In genomic region chr12:87509233-87509820, GRCh38 we compare ENCODE assay signal across 11 cellular contexts.
A peak's percentile ranks its signal among the peaks of the same experiment; 100 is the strongest.
DNase-seq lines count a peak whose midpoint lies in the region; ATAC-seq and TF ChIP-seq lines count a peak whose summit lies in the region.
"Had no signal": no experiment of that assay in that cellular context is flagged by ENCODE, and none has a peak within 500 bp of the region (broad histone marks: within the 10 kb centered on the region; RNA-seq: fewer than 3 reads in every experiment).

No MANE protein-coding gene starts in this region.

- no peak overlapping the region for H3K27ac Mint-ChIP-seq in natural killer cell

- H3K4me3 Mint-ChIP-seq in natural killer cell, result no peak overlapping the region

- intact Hi-C loops in A673 (cut with micrococcal nuclease; ENCODE audit: unreplicated experiment), result no loop called here
- intact Hi-C loops in natural killer cell (cut with micrococcal nuclease), result no loop called here

- CTCF ChIA-PET in A673 (lab: Charles Lee), result no interaction called here

- BruUV-seq in A673 (replicated peaks; lab: Mats Ljungman, UMichigan), result no TSS peak

- peak; percentile 78 for DNase-seq in A673 (ENCODE audit: low spot score)
- peak; percentile 71 for DNase-seq in NCI-H69 (lab: John Stamatoyannopoulos, UW)
- peak; percentile 86 for DNase-seq in epithelial cell of esophagus (ENCODE audit: low read depth)
- no peak for DNase-seq in WERI-Rb-1
- no peak for DNase-seq in ureter (ENCODE audit: low spot score)
- no peak for DNase-seq in natural killer cell

- POLR2A ChIA-PET in A673 (lab: Charles Lee; ENCODE audit: low non-redundant PET), result no interaction called here

- H3K27ac ChIP-seq in A673 (ENCODE audit: low read depth, low read length, poor library complexity, severe bottlenecking) (no peak overlapping the region), WERI-Rb-1 (no peak overlapping the region)
- H3K27ac ChIP-seq: C4-2B, prostate gland, suprapubic skin had no signal

- peaks cover 10 to 19% of the 10 kb centered on the region in 2 donors for H3K9me3 Mint-ChIP-seq in natural killer cell

- H3K36me3 ChIP-seq in A673 (ENCODE audit: insufficient read depth, low read length, poor library complexity, severe bottlenecking) (no peaks in the 10 kb centered on the region), WERI-Rb-1 (no peaks in the 10 kb centered on the region)
- H3K36me3 ChIP-seq: prostate gland, suprapubic skin had no signal

- peaks cover 10% of the 10 kb centered on the region for H3K4me1 ChIP-seq in A673 (ENCODE audit: insufficient read depth, low read length, poor library complexity, severe bottlenecking)
- H3K4me1 ChIP-seq: prostate gland, suprapubic skin had no signal

- H3K27me3 Mint-ChIP-seq in natural killer cell (ENCODE audit: low read depth in 2 of 2), result no peaks in the 10 kb centered on the region

- TF ChIP-seq CTCF in A673 (conservative IDR thresholded peaks at IDR 0.05; ENCODE audit: low read depth, low read length) (no peak), epithelial cell of esophagus (IDR thresholded peaks at IDR 0.05; ENCODE audit: insufficient read depth, low read depth, low read length, missing control alignments) (no peak), WERI-Rb-1 (IDR thresholded peaks at IDR 0.05; ENCODE audit: low read depth, low read length) (no peak), natural killer cell (IDR thresholded peaks at IDR 0.05) (no peak)

- H3K9me3 ChIP-seq in A673 (ENCODE audit: low read depth, low read length, poor library complexity, severe bottlenecking) (no peaks in the 10 kb centered on the region), WERI-Rb-1 (ENCODE audit: severe bottlenecking) (no peaks in the 10 kb centered on the region)
- H3K9me3 ChIP-seq: prostate gland, suprapubic skin had no signal

- H3K4me3 ChIP-seq in A673 (ENCODE audit: low read depth, low read length, poor library complexity, severe bottlenecking), result no peak overlapping the region
- H3K4me3 ChIP-seq in epithelial cell of esophagus (ENCODE audit: low read length), result no peak overlapping the region
- no peak overlapping the region for H3K4me3 ChIP-seq in WERI-Rb-1 (ENCODE audit: low read depth, low read length)
- H3K4me3 ChIP-seq: prostate gland, suprapubic skin had no signal

- H3K36me3 Mint-ChIP-seq in natural killer cell, result no peaks in the 10 kb centered on the region

- no peaks in the 10 kb centered on the region for H3K4me1 Mint-ChIP-seq in natural killer cell

- ATAC-seq in HG02623 (IDR thresholded peaks at IDR 0.05; ENCODE audit: unreplicated experiment) (peak; percentile 42), natural killer cell (no peak)
- no peak for ATAC-seq in activated CD4-positive, CD25-positive, alpha-beta regulatory T cell treated with anti-CD3 and anti-CD28 coated beads, Interleukin-2, amount 50 U/mL, for 24 hours

- H3K27me3 ChIP-seq in A673 (replicated peaks; ENCODE audit: insufficient read depth, low read depth, low read length, poor library complexity), result no peaks in the 10 kb centered on the region
- no peaks in the 10 kb centered on the region for H3K27me3 ChIP-seq in WERI-Rb-1 (ENCODE audit: insufficient read depth, low read depth, severe bottlenecking)
- H3K27me3 ChIP-seq: suprapubic skin had no signal

Comparison
In these comparisons a context has a peak if more than half of its experiments do, and no peak if none do; other contexts are left out.
1. DNase-seq: peak in A673 (single experiment), NCI-H69 (single experiment) and epithelial cell of esophagus (single experiment); none in WERI-Rb-1 (single experiment), ureter (single experiment) and natural killer cell (single experiment).